ENCODE assay signal across 9 cellular contexts in the genomic region with DNA sequence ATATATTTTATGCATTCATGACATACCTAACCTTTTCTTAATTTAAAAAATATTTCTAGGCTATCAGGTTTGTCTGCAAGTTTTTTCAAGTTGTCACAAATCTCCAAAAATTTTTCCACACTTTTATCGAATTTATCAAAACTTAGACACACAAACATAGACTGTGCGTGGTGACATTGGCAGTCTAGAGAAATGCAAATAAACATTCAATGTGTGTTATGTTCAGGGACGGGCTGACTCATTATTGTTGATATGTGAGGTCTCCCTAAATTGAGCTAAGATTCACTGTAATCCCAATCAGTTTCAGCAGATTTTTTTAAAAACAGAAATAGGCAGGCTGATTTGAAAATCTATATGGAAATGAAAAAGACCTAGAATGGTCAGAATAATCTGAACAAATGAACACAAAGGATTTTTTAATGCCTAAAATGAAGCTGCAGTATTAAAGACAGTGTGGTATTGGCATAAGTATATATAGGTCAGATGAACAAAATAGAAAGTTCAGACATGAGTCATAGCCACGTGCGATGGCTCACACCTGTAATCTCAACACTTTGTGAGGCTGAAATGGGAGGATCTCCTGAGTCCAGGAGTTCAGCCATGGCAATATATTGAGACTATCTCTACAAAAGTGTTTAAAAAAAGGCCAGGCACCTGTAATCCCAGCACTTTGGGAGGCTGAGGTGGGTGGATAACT. TPM values are rescaled to one million over a fixed set of nuclear protein-coding genes. Genes with fewer than 3 reads are reported as not detected.
A peak's percentile ranks its signal among the peaks of the same experiment; 100 is the strongest.
DNase-seq lines count a peak whose midpoint lies in the region; ATAC-seq, FAIRE-seq and TF ChIP-seq lines count a peak whose summit lies in the region.
"Had no signal": no experiment of that assay in that cellular context is flagged by ENCODE, and none has a peak within 500 bp of the region (broad histone marks: within the 10 kb centered on the region; RNA-seq: fewer than 3 reads in every experiment).

No MANE protein-coding gene starts in this region.

- H3K27ac Mint-ChIP-seq in CD4-positive, CD25-positive, alpha-beta regulatory T cell = peak overlapping the region in 1 of 3 donors; percentile 36
- no peak overlapping the region for H3K27ac Mint-ChIP-seq in activated naive CD8-positive, alpha-beta T cell treated with anti-CD3 and anti-CD28 coated beads for 36 hours

- no peak overlapping the region for H3K4me3 ChIP-seq in CD4-positive, CD25-positive, alpha-beta regulatory T cell (ENCODE audit: low read depth, low read length)
- H3K4me3 ChIP-seq in prostate gland = no peak overlapping the region

- no peak for TF ChIP-seq POLR2A in prostate gland (IDR thresholded peaks at IDR 0.05)

- peak in 1 of 3 donors; percentile 69 for DNase-seq in CD4-positive, CD25-positive, alpha-beta regulatory T cell
- DNase-seq in GM19239 (ENCODE audit: insufficient read length, low spot score) (no peak), prostate gland (ENCODE audit: low spot score) (no peak), middle frontal gyrus (ENCODE audit: extremely low spot score, low spot score) (no peak), SKM-1 treated with dmso at 0.1 percent for 144 hours (lab: John Stamatoyannopoulos, UW; ENCODE audit: unreplicated experiment) (no peak), SHP77 (lab: John Stamatoyannopoulos, UW) (no peak)
- DNase-seq in activated naive CD8-positive, alpha-beta T cell treated with anti-CD3 and anti-CD28 coated beads for 36 hours = peak; percentile 37
- DNase-seq: DMS153 had no signal

- H3K4me3 Mint-ChIP-seq in CD4-positive, CD25-positive, alpha-beta regulatory T cell = no peak overlapping the region
- no peak overlapping the region for H3K4me3 Mint-ChIP-seq in activated naive CD8-positive, alpha-beta T cell treated with anti-CD3 and anti-CD28 coated beads for 36 hours

- no peak for TF ChIP-seq CTCF in prostate gland (IDR thresholded peaks at IDR 0.05)

- peaks cover 12 to 19% (median 16%) of the 10 kb centered on the region in 4 donors for H3K4me1 Mint-ChIP-seq in CD4-positive, CD25-positive, alpha-beta regulatory T cell
- peaks cover 23% of the 10 kb centered on the region for H3K4me1 Mint-ChIP-seq in activated naive CD8-positive, alpha-beta T cell treated with anti-CD3 and anti-CD28 coated beads for 36 hours

- no peak overlapping the region for H3K27ac ChIP-seq in CD4-positive, CD25-positive, alpha-beta regulatory T cell (ENCODE audit: insufficient read depth, low read length, poor library complexity, severe bottlenecking)
- no peak overlapping the region for H3K27ac ChIP-seq in prostate gland

- H3K36me3 Mint-ChIP-seq in CD4-positive, CD25-positive, alpha-beta regulatory T cell = no peaks in the 10 kb centered on the region
- no peaks in the 10 kb centered on the region for H3K36me3 Mint-ChIP-seq in activated naive CD8-positive, alpha-beta T cell treated with anti-CD3 and anti-CD28 coated beads for 36 hours

- FAIRE-seq in GM19239 (lab: Jason Lieb, UNC) = peak; percentile 95

- 65% methylated on average over 5 of the region's 5 CpGs for WGBS in prostate gland

- no peaks in the 10 kb centered on the region for H3K27me3 Mint-ChIP-seq in CD4-positive, CD25-positive, alpha-beta regulatory T cell
- no peaks in the 10 kb centered on the region for H3K27me3 Mint-ChIP-seq in activated naive CD8-positive, alpha-beta T cell treated with anti-CD3 and anti-CD28 coated beads for 36 hours

- intact Hi-C loops in prostate gland (cut with DNase I) = no loop called here

- H3K4me1 ChIP-seq in CD4-positive, CD25-positive, alpha-beta regulatory T cell (ENCODE audit: control insufficient read depth, insufficient read depth, low read length, poor library complexity, severe bottlenecking) = no peaks in the 10 kb centered on the region
- H3K4me1 ChIP-seq in prostate gland (replicated peaks) = no peaks in the 10 kb centered on the region

- no peaks in the 10 kb centered on the region for H3K27me3 ChIP-seq in CD4-positive, CD25-positive, alpha-beta regulatory T cell (ENCODE audit: control insufficient read depth, insufficient read depth, low read length)
- no peaks in the 10 kb centered on the region for H3K27me3 ChIP-seq in prostate gland (replicated peaks; ENCODE audit: insufficient read depth)

- ATAC-seq in CD4-positive, CD25-positive, alpha-beta regulatory T cell (ENCODE audit: low read depth in 2 of 2) = peak; percentile 68 to 84
- ATAC-seq in HG03064 (IDR thresholded peaks at IDR 0.05; ENCODE audit: low read depth, unreplicated experiment) = peak; percentile 88

- H3K36me3 ChIP-seq in CD4-positive, CD25-positive, alpha-beta regulatory T cell (ENCODE audit: control insufficient read depth, insufficient read depth, low read length) = no peaks in the 10 kb centered on the region
- H3K36me3 ChIP-seq in prostate gland = no peaks in the 10 kb centered on the region

- H3K9me3 Mint-ChIP-seq in CD4-positive, CD25-positive, alpha-beta regulatory T cell = no peaks in the 10 kb centered on the region
- no peaks in the 10 kb centered on the region for H3K9me3 Mint-ChIP-seq in activated naive CD8-positive, alpha-beta T cell treated with anti-CD3 and anti-CD28 coated beads for 36 hours

- H3K9me3 ChIP-seq in CD4-positive, CD25-positive, alpha-beta regulatory T cell (ENCODE audit: control insufficient read depth in 2 of 2, low read length in 2 of 2) = no peaks in the 10 kb centered on the region
- H3K9me3 ChIP-seq in prostate gland = no peaks in the 10 kb centered on the region

RNA-seq across cellular contexts. Expression of gene BLTP3A, which starts 19.2 kb away (rescaled TPM):
- 7.1 TPM for total RNA-seq in CD4-positive, CD25-positive, alpha-beta regulatory T cell
- polyA plus RNA-seq in CD4-positive, CD25-positive, alpha-beta regulatory T cell = 1 to 10 TPM in 3 of 4 donors, under 1 TPM in 1; 0.95 to 1.2 (median 1.1) TPM
- total RNA-seq in activated naive CD8-positive, alpha-beta T cell treated with anti-CD3 and anti-CD28 coated beads for 36 hours = 10 to 100 TPM; 19.6 to 19.7 TPM
- total RNA-seq in prostate gland = 10 to 100 TPM; 12.7 to 24.3 TPM

RNA-seq across cellular contexts. Expression of gene SNRPC, which starts 53.8 kb away (rescaled TPM):
- 60.3 TPM for total RNA-seq in CD4-positive, CD25-positive, alpha-beta regulatory T cell
- 100 to 1,000 TPM; 306 to 365 (median 322) TPM for polyA plus RNA-seq in CD4-positive, CD25-positive, alpha-beta regulatory T cell
- 100 to 1,000 TPM; 208 to 218 TPM for total RNA-seq in activated naive CD8-positive, alpha-beta T cell treated with anti-CD3 and anti-CD28 coated beads for 36 hours
- total RNA-seq in prostate gland = 100 to 1,000 TPM in 1 of 2 donors, 10 to 100 TPM in 1; 82.0 to 102 TPM
